Comparison of ENCODE assay signal across 1 cellular context in the genomic region with DNA sequence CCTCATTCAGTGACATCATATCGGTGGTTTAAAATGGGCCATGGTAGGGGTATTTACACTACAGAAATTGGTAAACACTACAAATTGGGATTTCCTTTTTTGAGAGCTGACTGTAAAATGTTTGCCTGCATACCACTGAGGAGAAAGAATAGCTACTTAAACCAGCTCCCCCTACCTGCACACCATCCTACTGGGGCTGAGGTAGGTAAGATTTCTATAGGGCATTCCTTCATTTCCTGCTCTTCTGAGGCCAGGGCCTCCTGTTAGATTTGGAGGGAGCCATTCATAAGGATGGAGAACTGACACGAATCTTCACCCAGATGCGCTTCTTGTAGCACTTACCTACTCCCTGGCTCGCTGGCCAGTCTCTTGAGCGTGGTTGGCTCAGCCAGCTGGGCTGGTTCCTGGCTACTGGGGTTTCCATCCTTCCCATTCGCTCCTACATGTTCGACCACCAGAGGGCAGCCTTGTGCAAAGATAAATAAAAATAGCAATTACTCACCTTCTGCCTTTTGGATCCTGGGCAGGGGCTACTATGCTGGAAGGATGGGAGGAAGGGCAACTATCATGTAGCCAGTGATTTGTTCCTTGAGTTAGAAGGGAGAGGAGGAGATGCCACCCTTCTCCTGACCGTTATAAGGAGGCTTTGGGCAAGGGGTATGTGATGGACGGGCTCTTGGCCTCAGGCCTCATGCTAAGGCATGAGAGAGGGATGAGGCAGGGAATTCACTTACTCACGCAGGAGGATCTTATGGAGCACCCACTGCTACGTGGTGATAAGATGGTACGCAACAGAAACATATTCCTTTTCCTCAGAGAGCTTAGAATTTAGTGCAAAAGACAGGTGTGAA.
TF ChIP-seq lines count a peak whose summit lies in the region.

No MANE protein-coding gene starts in this region.

TF ChIP-seq in GM12878, 131 proteins besides CTCF, POLR2A, EP300 and RAD21:
- TF ChIP-seq MEF2B (IDR thresholded peaks at IDR 0.05; ENCODE audit: partially characterized antibody, poor library complexity, severe bottlenecking) (no peak), SMC3 (IDR thresholded peaks at IDR 0.05; ENCODE audit: borderline replicate concordance, low read length) (peak; percentile 92), YY1 (IDR thresholded peaks at IDR 0.05; ENCODE audit: low read depth, low read length) (0 out of 2 replicates have a peak, but pooled peaks have one; percentile 50), IKZF2 (IDR thresholded peaks at IDR 0.05) (0 out of 4 replicates have a peak, but pooled peaks of 1 of the 2 experiments have one; percentile 9), BHLHE40 (IDR thresholded peaks at IDR 0.05; ENCODE audit: borderline replicate concordance in 1 of 2, low read depth in 2 of 2, low read length in 1 of 2) (0 out of 4 replicates have a peak, but pooled peaks of 1 of the 2 experiments have one; percentile 12)
